In the genomic region with DNA sequence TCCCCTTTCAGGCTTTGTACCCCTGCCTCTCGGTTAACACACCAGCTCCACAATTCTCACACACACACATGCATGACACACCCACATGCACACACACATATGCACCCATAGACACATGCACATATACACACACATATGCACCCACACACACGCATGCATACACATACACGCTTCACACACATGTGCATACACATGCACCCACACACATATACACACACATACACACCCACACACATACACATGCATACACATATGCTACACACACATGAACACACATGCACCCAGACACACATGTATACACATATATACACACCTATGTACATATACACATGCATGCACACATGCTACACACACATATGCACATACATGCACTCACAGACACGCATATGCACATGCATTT, we compare ENCODE assay signal across 22 cellular contexts.
DNase-seq lines count a peak whose midpoint lies in the region; ATAC-seq, FAIRE-seq and TF ChIP-seq lines count a peak whose summit lies in the region.
"Had no signal": no experiment of that assay in that cellular context is flagged by ENCODE, and none has a peak within 500 bp of the region (broad histone marks: within the 10 kb centered on the region; RNA-seq: fewer than 3 reads in every experiment).

No MANE protein-coding gene starts in this region.

- no peaks in the 10 kb centered on the region for H4K20me1 ChIP-seq in MM.1S (ENCODE audit: insufficient read depth, low read length)
- H4K20me1 ChIP-seq in GM12878 (ENCODE audit: control insufficient read depth, insufficient read depth): no peaks in the 10 kb centered on the region
- H4K20me1 ChIP-seq in keratinocyte (ENCODE audit: control insufficient read depth, extremely low read depth, insufficient read depth, low read length): no peaks in the 10 kb centered on the region

- POLR2A ChIA-PET in GM12878 (lab: Charles Lee): no interaction called here

- H3K4me3 ChIP-seq in MM.1S (ENCODE audit: low read length) (no peak overlapping the region), GM12878 (no peak overlapping the region), keratinocyte (ENCODE audit: control insufficient read depth in 2 of 3, extremely low read depth in 1 of 3, insufficient read depth in 2 of 3, low read depth in 1 of 3, low read length in 3 of 3) (no peak overlapping the region), esophagus squamous epithelium (no peak overlapping the region)
- H3K4me3 ChIP-seq: SK-N-MC had no signal

- TF ChIP-seq EP300 in GM12878 (IDR thresholded peaks at IDR 0.05; ENCODE audit: borderline replicate concordance in 1 of 2, control insufficient read depth in 1 of 2, low read depth in 2 of 2, low read length in 2 of 2): no peak

- H3F3A ChIP-seq in MM.1S (ENCODE audit: insufficient read depth, low read length): no peaks in the 10 kb centered on the region

- SMC1A ChIA-PET in GM12878 (lab: Charles Lee; ENCODE audit: uncharacterized antibody, unreplicated experiment): no interaction called here

- intact Hi-C loops in GM12878 (cut with micrococcal nuclease; ENCODE audit: unreplicated experiment): no loop called here
- intact Hi-C loops in esophagus squamous epithelium (cut with DNase I): no loop called here

- in situ Hi-C loops in GM12878 (cut with MboI): no loop called here

- dilution Hi-C loops in keratinocyte (cut with MboI; ENCODE audit: extremely low pct_ligation_motif_present, low sequenced_read_pairs): no loop called here

- H3K9ac ChIP-seq in MM.1S (ENCODE audit: low read length) (no peak overlapping the region), GM12878 (ENCODE audit: control insufficient read depth, insufficient read depth, low read length) (no peak overlapping the region), keratinocyte (ENCODE audit: control insufficient read depth, extremely low read depth, insufficient read depth, low read length) (no peak overlapping the region)

- no peaks in the 10 kb centered on the region for H3K79me2 ChIP-seq in MM.1S (ENCODE audit: low read length)
- no peaks in the 10 kb centered on the region for H3K79me2 ChIP-seq in GM12878 (ENCODE audit: control insufficient read depth, insufficient read depth, low read length)
- no peaks in the 10 kb centered on the region for H3K79me2 ChIP-seq in keratinocyte (ENCODE audit: control insufficient read depth, insufficient read depth, low read length)

- peaks cover 10% of the 10 kb centered on the region for H3K4me1 ChIP-seq in MM.1S (ENCODE audit: low read length)
- H3K4me1 ChIP-seq in GM12878 (ENCODE audit: control insufficient read depth, insufficient read depth, low read length): no peaks in the 10 kb centered on the region; the same call in 1 of the 2 replicates
- H3K4me1 ChIP-seq in keratinocyte (ENCODE audit: control insufficient read depth, extremely low read depth, insufficient read depth, low read length): peaks cover 26% of the 10 kb centered on the region
- H3K4me1 ChIP-seq in esophagus squamous epithelium: peaks cover 19 to 67% (median 28%) of the 10 kb centered on the region in 3 donors
- H3K4me1 ChIP-seq: Caco-2 had no signal

- peaks cover 10% of the 10 kb centered on the region for H3K27me3 ChIP-seq in MM.1S (replicated peaks; ENCODE audit: insufficient read depth, low read length)
- H3K27me3 ChIP-seq in GM12878 (replicated peaks in 1 of 2; ENCODE audit: control insufficient read depth in 2 of 2, insufficient read depth in 2 of 2, low read length in 1 of 2): no peaks in the 10 kb centered on the region; a peak in 1 of 4 replicates
- no peaks in the 10 kb centered on the region for H3K27me3 ChIP-seq in keratinocyte (ENCODE audit: control insufficient read depth, extremely low read depth, insufficient read depth, low read length)
- H3K27me3 ChIP-seq in esophagus squamous epithelium: no peaks in the 10 kb centered on the region

- H3K4me2 ChIP-seq in MM.1S (ENCODE audit: low read depth, low read length): 0 out of 2 replicates have a peak overlapping the region, but pooled peaks have one; percentile 3
- no peak overlapping the region for H3K4me2 ChIP-seq in GM12878 (ENCODE audit: control insufficient read depth, insufficient read depth)
- no peak overlapping the region for H3K4me2 ChIP-seq in keratinocyte (ENCODE audit: control insufficient read depth, extremely low read depth, insufficient read depth, low read depth, low read length)

- H2AFZ ChIP-seq in MM.1S (ENCODE audit: low read length) (no peak overlapping the region), GM12878 (ENCODE audit: control insufficient read depth, low read depth, low read length) (no peak overlapping the region), keratinocyte (ENCODE audit: control insufficient read depth, low read length) (no peak overlapping the region)

- no peak for TF ChIP-seq RAD21 in GM12878 (IDR thresholded peaks at IDR 0.05; ENCODE audit: insufficient read depth, low read depth, low read length)

- H3K9me2 ChIP-seq in MM.1S (replicated peaks; ENCODE audit: insufficient read depth, low read length): no peaks in the 10 kb centered on the region

- ATAC-seq in GM12878: no peak
- ATAC-seq: CD8-positive, alpha-beta T cell had no signal

- TF ChIP-seq POLR2A in GM12878 (IDR thresholded peaks at IDR 0.05; ENCODE audit: low read depth, low read length): no peak
- no peak for TF ChIP-seq POLR2A in esophagus squamous epithelium (IDR thresholded peaks at IDR 0.05)

- no peaks in the 10 kb centered on the region for H3K9me1 ChIP-seq in keratinocyte (ENCODE audit: control insufficient read depth, extremely low read depth, insufficient read depth, low read length)

- CTCF ChIA-PET in GM12878 (lab: Yijun Ruan, JAX): no interaction called here

- TF ChIP-seq CTCF in MM.1S (IDR thresholded peaks at IDR 0.05; ENCODE audit: low read length): no peak
- no peak for TF ChIP-seq CTCF in GM12878 (IDR thresholded peaks at IDR 0.05 in 2 of 3, conservative IDR thresholded peaks at IDR 0.05 in 1 of 3; ENCODE audit: control insufficient read depth in 2 of 3, extremely low read depth in 1 of 3, insufficient read depth in 1 of 3, low read depth in 3 of 3, low read length in 3 of 3)
- TF ChIP-seq CTCF in keratinocyte (optimal IDR thresholded peaks at IDR 0.05 in 1 of 3, IDR thresholded peaks at IDR 0.05 in 1 of 3, conservative IDR thresholded peaks at IDR 0.05 in 1 of 3; ENCODE audit: extremely low read depth in 1 of 3, insufficient read depth in 2 of 3, low read length in 3 of 3): no peak
- no peak for TF ChIP-seq CTCF in esophagus squamous epithelium (IDR thresholded peaks at IDR 0.05)

- RAD21 ChIA-PET in GM12878 (lab: Charles Lee; ENCODE audit: unreplicated experiment): no interaction called here

- no TSS peak for BruUV-seq in GM12878 (replicated peaks; lab: Mats Ljungman, UMichigan)

- no peaks in the 10 kb centered on the region for H3K36me3 ChIP-seq in MM.1S (replicated peaks; ENCODE audit: insufficient read depth, low read length)
- no peaks in the 10 kb centered on the region for H3K36me3 ChIP-seq in GM12878 (ENCODE audit: control insufficient read depth in 2 of 2, insufficient read depth in 2 of 2, low read length in 1 of 2)
- H3K36me3 ChIP-seq in keratinocyte (ENCODE audit: control insufficient read depth in 2 of 2, extremely low read depth in 1 of 2, insufficient read depth in 2 of 2, low read length in 2 of 2): no peaks in the 10 kb centered on the region
- no peaks in the 10 kb centered on the region for H3K36me3 ChIP-seq in esophagus squamous epithelium

- H3K27ac ChIP-seq in MM.1S (ENCODE audit: low read length) (no peak overlapping the region), GM12878 (ENCODE audit: control insufficient read depth, insufficient read depth) (no peak overlapping the region), keratinocyte (ENCODE audit: control insufficient read depth, insufficient read depth, low read length) (peak overlapping the region; percentile 43), esophagus squamous epithelium (peak overlapping the region in 2 of 4 donors; percentile 46 to 71)
- H3K27ac ChIP-seq: C4-2B, SK-N-MC had no signal

- WGBS in GM12878 (ENCODE audit: insufficient coverage, insufficient replicate concordance, low lambda C conversion rate, missing lambda C conversion rate): 35% methylated on average over 4 of the region's 4 CpGs
- 88% methylated on average over 4 of the region's 4 CpGs for WGBS in esophagus squamous epithelium, 2 donors

- FAIRE-seq in GM12878 (lab: Jason Lieb, UNC) (peak; percentile 65), keratinocyte (lab: Jason Lieb, UNC) (peak; percentile 59)
- FAIRE-seq: G401.6, GM12892 had no signal

- no peak for DNase-seq in MM.1S
- DNase-seq in GM12878 (ENCODE audit: low read depth, low spot score): no peak
- no peak for DNase-seq in keratinocyte (ENCODE audit: low read depth, low spot score)
- DNase-seq in RPMI8226: no peak
- DNase-seq in NOMO-1 treated with dmso at 0.1 percent for 144 hours (lab: John Stamatoyannopoulos, UW; ENCODE audit: unreplicated experiment): no peak
- DNase-seq in esophagus squamous epithelium (lab: John Stamatoyannopoulos, UW): no peak
- DNase-seq in stimulated activated CD4-positive, alpha-beta T cell treated with anti-CD3 and anti-CD28 coated beads, Interleukin-4, amount 100 ng/mL, for 1 hour: no peak
- DNase-seq: Caco-2; CD8-positive, alpha-beta T cell; NCI-H1092; NCI-H1436; NCI-H187; NCI-H2081 treated with DMSO at 0.1 percent for 48 hours; NCI-H2171; NCI-H226; NCI-H69; OCI-M1; SIG-M5 had no signal

- no peaks in the 10 kb centered on the region for H3K9me3 ChIP-seq in MM.1S (replicated peaks; ENCODE audit: insufficient read depth, low read length)
- no peaks in the 10 kb centered on the region for H3K9me3 ChIP-seq in GM12878 (replicated peaks; ENCODE audit: control insufficient read depth, insufficient read depth, low read length)
- no peaks in the 10 kb centered on the region for H3K9me3 ChIP-seq in keratinocyte (ENCODE audit: control insufficient read depth, low read depth, low read length)
- no peaks in the 10 kb centered on the region for H3K9me3 ChIP-seq in esophagus squamous epithelium
- H3K9me3 ChIP-seq: Caco-2 had no signal

TF ChIP-seq in GM12878, 131 proteins besides CTCF, POLR2A, EP300 and RAD21:
- TF ChIP-seq RFX5 (IDR thresholded peaks at IDR 0.05; ENCODE audit: low read depth, low read length) (no peak), GATAD2B (conservative IDR thresholded peaks at IDR 0.05; ENCODE audit: low read depth) (no peak), ATF7 (IDR thresholded peaks at IDR 0.05; ENCODE audit: low read depth) (no peak)
- TF ChIP-seq, protein P1, sequence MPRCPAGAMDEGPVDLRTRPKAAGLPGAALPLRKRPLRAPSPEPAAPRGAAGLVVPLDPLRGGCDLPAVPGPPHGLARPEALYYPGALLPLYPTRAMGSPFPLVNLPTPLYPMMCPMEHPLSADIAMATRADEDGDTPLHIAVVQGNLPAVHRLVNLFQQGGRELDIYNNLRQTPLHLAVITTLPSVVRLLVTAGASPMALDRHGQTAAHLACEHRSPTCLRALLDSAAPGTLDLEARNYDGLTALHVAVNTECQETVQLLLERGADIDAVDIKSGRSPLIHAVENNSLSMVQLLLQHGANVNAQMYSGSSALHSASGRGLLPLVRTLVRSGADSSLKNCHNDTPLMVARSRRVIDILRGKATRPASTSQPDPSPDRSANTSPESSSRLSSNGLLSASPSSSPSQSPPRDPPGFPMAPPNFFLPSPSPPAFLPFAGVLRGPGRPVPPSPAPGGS (IDR thresholded peaks at IDR 0.05; ENCODE audit: borderline replicate concordance, insufficient read depth, low read depth, low read length, poor library complexity, severe bottlenecking): no peak
